ENCODE assay signal across 8 cellular contexts in the genomic region with DNA sequence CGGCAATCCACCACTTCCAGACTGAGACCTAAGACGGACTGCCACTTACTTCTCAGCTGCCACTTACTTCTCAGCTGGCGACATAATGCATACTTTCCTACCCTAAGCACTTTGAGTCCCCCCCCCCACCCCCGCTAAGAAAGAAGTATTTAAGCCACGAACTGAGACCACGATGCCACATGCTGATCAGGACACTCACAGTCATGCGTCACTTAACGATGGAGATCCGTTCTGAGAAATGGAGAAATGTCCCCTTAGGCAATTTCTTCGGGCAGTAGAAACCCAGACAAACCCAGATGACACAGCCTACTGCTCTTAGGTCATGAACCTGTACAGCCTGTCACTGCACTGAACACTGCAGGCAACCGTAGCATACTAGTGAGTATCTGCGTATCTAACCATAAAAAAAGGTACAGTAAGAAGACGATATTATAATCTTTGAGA. TPM values are rescaled to one million over a fixed set of nuclear protein-coding genes. Genes with fewer than 3 reads are reported as not detected.
DNase-seq lines count a peak whose midpoint lies in the region; ATAC-seq and TF ChIP-seq lines count a peak whose summit lies in the region.

No MANE protein-coding gene starts in this region.

- no peaks in the 10 kb centered on the region for H4K20me1 ChIP-seq in neural cell (ENCODE audit: insufficient read depth)

- peak; percentile 19 to 27 for DNase-seq in SHP77 (lab: John Stamatoyannopoulos, UW)
- no peak for DNase-seq in SHP77 treated with DMSO at 0.1 percent for 48 hours (lab: John Stamatoyannopoulos, UW)
- DNase-seq in NOMO-1 (lab: John Stamatoyannopoulos, UW; ENCODE audit: unreplicated experiment in 2 of 2), result peak; percentile 64 to 93
- DNase-seq in activated T-helper 1 cell treated with anti-CD3 and anti-CD28 coated beads, Interleukin-12 subunit alpha, Interleukin-12 subunit beta, Interleukin-2, Interleukin-4 antibody, amounts not matched to agents 30 ng/mL and 10 ng/mL and 1 ng/mL, durations not matched to agents 14 hours and 24 hours and 36 hours (ENCODE audit: low spot score), result peak; percentile 33
- peak; percentile 35 for DNase-seq in fibroblast of the aortic adventitia (ENCODE audit: low read depth)
- DNase-seq in NCI-H2081 treated with DMSO at 0.1 percent for 48 hours (lab: John Stamatoyannopoulos, UW), result no peak

- H3K4me3 ChIP-seq in fibroblast of the aortic adventitia (ENCODE audit: low read depth, low read length) (peak overlapping the region; percentile 96), neural cell (ENCODE audit: low read length) (peak overlapping the region; percentile 96)

- H3K9me3 ChIP-seq in neural cell (ENCODE audit: low read length), result no peaks in the 10 kb centered on the region

- peak overlapping the region; percentile 100 for H3K4me3 Mint-ChIP-seq in activated T-helper 1 cell treated with anti-CD3 and anti-CD28 coated beads, Interleukin-12 subunit alpha, Interleukin-12 subunit beta, Interleukin-2, Interleukin-4 antibody, amounts not matched to agents 30 ng/mL and 10 ng/mL and 1 ng/mL, durations not matched to agents 14 hours and 24 hours and 36 hours

- intact Hi-C loops in activated T-helper 1 cell treated with anti-CD3 and anti-CD28 coated beads, Interleukin-12 subunit alpha, Interleukin-12 subunit beta, Interleukin-2, Interleukin-4 antibody, amounts not matched to agents 30 ng/mL and 10 ng/mL and 1 ng/mL, durations not matched to agents 14 hours and 24 hours and 36 hours (cut with micrococcal nuclease), result loop anchor here (1.0 to 10.0 kb wide), 13 partner anchors 16 to 1556 kb away; a partner anchor contains a TSS

- peaks cover 45% of the 10 kb centered on the region for H3K79me2 ChIP-seq in neural cell (replicated peaks; ENCODE audit: insufficient read depth, low read length)

- TF ChIP-seq RAD21 in neural cell (conservative IDR thresholded peaks at IDR 0.05), result no peak

- peak overlapping the region; percentile 93 for H3K9ac ChIP-seq in neural cell (ENCODE audit: low read length)

- no peaks in the 10 kb centered on the region for H3K27me3 ChIP-seq in neural cell (ENCODE audit: insufficient read depth, low read depth, low read length)

- H3K4me2 ChIP-seq in neural cell (ENCODE audit: low read length), result peak overlapping the region; percentile 63

- H3K4me1 Mint-ChIP-seq in activated T-helper 1 cell treated with anti-CD3 and anti-CD28 coated beads, Interleukin-12 subunit alpha, Interleukin-12 subunit beta, Interleukin-2, Interleukin-4 antibody, amounts not matched to agents 30 ng/mL and 10 ng/mL and 1 ng/mL, durations not matched to agents 14 hours and 24 hours and 36 hours (ENCODE audit: low read depth), result peaks cover 55% of the 10 kb centered on the region

- peak overlapping the region; percentile 92 for H2AFZ ChIP-seq in neural cell (ENCODE audit: low read depth, low read length)

- TF ChIP-seq EP300 in neural cell (conservative IDR thresholded peaks at IDR 0.05; ENCODE audit: poor library complexity, severe bottlenecking), result no peak

- TF ChIP-seq CTCF in fibroblast of the aortic adventitia (IDR thresholded peaks at IDR 0.05; ENCODE audit: insufficient read depth, low read length), result no peak
- TF ChIP-seq CTCF in neural cell (IDR thresholded peaks at IDR 0.05; ENCODE audit: poor library complexity, severe bottlenecking), result no peak

- peaks cover 4% of the 10 kb centered on the region for H3K27me3 Mint-ChIP-seq in activated T-helper 1 cell treated with anti-CD3 and anti-CD28 coated beads, Interleukin-12 subunit alpha, Interleukin-12 subunit beta, Interleukin-2, Interleukin-4 antibody, amounts not matched to agents 30 ng/mL and 10 ng/mL and 1 ng/mL, durations not matched to agents 14 hours and 24 hours and 36 hours (ENCODE audit: insufficient read depth)

- H3K36me3 Mint-ChIP-seq in activated T-helper 1 cell treated with anti-CD3 and anti-CD28 coated beads, Interleukin-12 subunit alpha, Interleukin-12 subunit beta, Interleukin-2, Interleukin-4 antibody, amounts not matched to agents 30 ng/mL and 10 ng/mL and 1 ng/mL, durations not matched to agents 14 hours and 24 hours and 36 hours (ENCODE audit: low read depth), result peaks cover 15% of the 10 kb centered on the region

- no peaks in the 10 kb centered on the region for H3F3A ChIP-seq in neural cell (ENCODE audit: insufficient read depth, low read length, poor library complexity, severe bottlenecking)

- no peaks in the 10 kb centered on the region for H3K9me2 ChIP-seq in neural cell (ENCODE audit: insufficient read depth, low read length)

- H3K27ac ChIP-seq in neural cell (ENCODE audit: low read length), result peak overlapping the region; percentile 92

- peak; percentile 39 for ATAC-seq in HG02798 (IDR thresholded peaks at IDR 0.05; ENCODE audit: poor library complexity, unreplicated experiment)

- H3K36me3 ChIP-seq in neural cell (ENCODE audit: insufficient read depth, low read length), result no peaks in the 10 kb centered on the region

- H3K27ac Mint-ChIP-seq in activated T-helper 1 cell treated with anti-CD3 and anti-CD28 coated beads, Interleukin-12 subunit alpha, Interleukin-12 subunit beta, Interleukin-2, Interleukin-4 antibody, amounts not matched to agents 30 ng/mL and 10 ng/mL and 1 ng/mL, durations not matched to agents 14 hours and 24 hours and 36 hours, result peak overlapping the region; percentile 100

- H3K9me3 Mint-ChIP-seq in activated T-helper 1 cell treated with anti-CD3 and anti-CD28 coated beads, Interleukin-12 subunit alpha, Interleukin-12 subunit beta, Interleukin-2, Interleukin-4 antibody, amounts not matched to agents 30 ng/mL and 10 ng/mL and 1 ng/mL, durations not matched to agents 14 hours and 24 hours and 36 hours, result peaks cover 3% of the 10 kb centered on the region

TF ChIP-seq in neural cell, 6 proteins besides CTCF, POLR2A, EP300 and RAD21:
- TF ChIP-seq MXI1 (conservative IDR thresholded peaks at IDR 0.05; ENCODE audit: poor library complexity, severe bottlenecking) (no peak), TAF1 (IDR thresholded peaks at IDR 0.05; ENCODE audit: low read depth) (no peak), POLR2AphosphoS5 (IDR thresholded peaks at IDR 0.05) (peak; percentile 10)

RNA-seq across cellular contexts. Expression of a gene that starts 0.7 kb away (rescaled TPM):
- total RNA-seq in activated T-helper 1 cell treated with anti-CD3 and anti-CD28 coated beads, Interleukin-12 subunit alpha, Interleukin-12 subunit beta, Interleukin-2, Interleukin-4 antibody, amounts not matched to agents 30 ng/mL and 10 ng/mL and 1 ng/mL, durations not matched to agents 14 hours and 24 hours and 36 hours, result 12.5 and 12.6 TPM in 2 replicates
- 45.3 and 58.5 TPM in 2 replicates for total RNA-seq in fibroblast of the aortic adventitia (ENCODE audit: low replicate concordance)
- 49.5 and 57.2 TPM in 2 replicates for polyA plus RNA-seq in neural cell
- 64.5 and 66.2 TPM in 2 replicates for polyA minus RNA-seq in neural cell

RNA-seq across cellular contexts. Expression of a gene that starts 45.1 kb away (rescaled TPM):
- not detected in 2 replicates for total RNA-seq in activated T-helper 1 cell treated with anti-CD3 and anti-CD28 coated beads, Interleukin-12 subunit alpha, Interleukin-12 subunit beta, Interleukin-2, Interleukin-4 antibody, amounts not matched to agents 30 ng/mL and 10 ng/mL and 1 ng/mL, durations not matched to agents 14 hours and 24 hours and 36 hours
- total RNA-seq in fibroblast of the aortic adventitia (ENCODE audit: low replicate concordance), result not detected in 2 replicates
- polyA plus RNA-seq in neural cell, result not detected in 2 replicates
- not detected in 2 replicates for polyA minus RNA-seq in neural cell

Comparison
In these comparisons a context has a peak if more than half of its experiments do, and no peak if none do; other contexts are left out.
1. DNase-seq: peak in SHP77 (2 of 2), NOMO-1 (2 of 2), activated T-helper 1 cell treated with anti-CD3 and anti-CD28 coated beads, Interleukin-12 subunit alpha, Interleukin-12 subunit beta, Interleukin-2, Interleukin-4 antibody, amounts not matched to agents 30 ng/mL and 10 ng/mL and 1 ng/mL, durations not matched to agents 14 hours and 24 hours and 36 hours (single experiment) and fibroblast of the aortic adventitia (single experiment); none in SHP77 treated with DMSO at 0.1 percent for 48 hours (single experiment) and NCI-H2081 treated with DMSO at 0.1 percent for 48 hours (single experiment).